Comparison of ENCODE assay signal across 27 cellular contexts in genomic region chr5:58724992-58725391, GRCh38.
"Had no signal": no experiment of that assay in that cellular context is flagged by ENCODE, and none has a peak within 500 bp of the region (broad histone marks: within the 10 kb centered on the region; RNA-seq: fewer than 3 reads in every experiment).

No MANE protein-coding gene starts in this region.

- H3K27ac ChIP-seq: neutrophil, ovary, parathyroid adenoma, psoas muscle, right lobe of liver, sigmoid colon, stomach, thoracic aorta, thyroid gland, tibial nerve, upper lobe of left lung, vagina had no signal

- H3K4me1 ChIP-seq: parathyroid adenoma, psoas muscle, right lobe of liver, sigmoid colon, stomach, thyroid gland, tibial nerve, upper lobe of left lung, vagina had no signal

- H3K4me3 ChIP-seq: ovary, psoas muscle, right lobe of liver, sigmoid colon, stomach, thoracic aorta, thyroid gland, tibial nerve, upper lobe of left lung, vagina had no signal

- H3K36me3 ChIP-seq: neutrophil, ovary, right lobe of liver, sigmoid colon, stomach, thoracic aorta, thyroid gland, tibial nerve, upper lobe of left lung, vagina had no signal

- H3K27me3 ChIP-seq: neutrophil, ovary, right lobe of liver, sigmoid colon, stomach, thyroid gland, tibial nerve, upper lobe of left lung, vagina had no signal

- H3K9me3 ChIP-seq: neutrophil, ovary, psoas muscle, right lobe of liver, thoracic aorta, thyroid gland, vagina had no signal

- ATAC-seq: naive thymus-derived CD8-positive, alpha-beta T cell; natural killer cell treated with Interleukin-12 subunit alpha and Interleukin-12 subunit beta and Interleukin-15 and Interleukin-18, amount 100 ng/mL, for 72 hours; psoas muscle; right cardiac atrium; right lobe of liver; stimulated activated effector memory CD8-positive, alpha-beta T cell treated with anti-CD3 and anti-CD28 coated beads, Interleukin-12 subunit alpha, Interleukin-12 subunit beta, amount 100 ng/mL, for 72 hours; stimulated activated naive B cell treated with anti-CD40 and anti-IgM and Interleukin-4, amounts not matched to agents 10 μg/mL and 1 μg/mL and 100 μg/mL, for 72 hours had no signal

- DNase-seq: naive thymus-derived CD8-positive, alpha-beta T cell; nephron progenitor cell; nucleus accumbens; ovary; posterior cingulate gyrus; psoas muscle; right cardiac atrium; right lobe of liver; sigmoid colon; small intestine; stimulated activated CD4-positive, alpha-beta T cell treated with anti-CD3 and anti-CD28 coated beads, Interleukin-15, amount 100 ng/mL, for 24 hours; stimulated activated CD4-positive, alpha-beta T cell treated with anti-CD3 and anti-CD28 coated beads, Interleukin-2, amount 100 ng/mL, for 24 hours; stimulated activated CD4-positive, alpha-beta T cell treated with anti-CD3 and anti-CD28 coated beads, Interleukin-2, amount 100 ng/mL, for 48 hours; stimulated activated CD4-positive, alpha-beta T cell treated with anti-CD3 and anti-CD28 coated beads, Interleukin-4, amount 100 ng/mL, for 24 hours; stimulated activated naive B cell treated with anti-CD40 and anti-IgM and Interleukin-4, amounts not matched to agents 10 μg/mL and 1 μg/mL and 100 μg/mL, for 72 hours; stimulated activated naive CD4-positive, alpha-beta T cell treated with Interleukin-2 at 50 U/mL for 16 hours; stomach; thyroid gland; trophoblast cell; upper lobe of left lung had no signal
